Comparison of ENCODE assay signal across 5 cellular contexts in genomic region chr1:207536263-207536662, GRCh38. TPM values are rescaled to one million over a fixed set of nuclear protein-coding genes. Genes with fewer than 3 reads are reported as not detected.
"Had no signal": no experiment of that assay in that cellular context is flagged by ENCODE, and none has a peak within 500 bp of the region (broad histone marks: within the 10 kb centered on the region; RNA-seq: fewer than 3 reads in every experiment).

No MANE protein-coding gene starts in this region.

RNA-seq across cellular contexts. Expression of gene CR1, which starts 40.3 kb away (rescaled TPM):
- total RNA-seq: lung microvascular endothelial cell, myocyte, pulmonary artery endothelial cell, renal cortical epithelial cell, smooth muscle cell had no signal
